ENCODE assay signal across 18 cellular contexts in genomic region chr17:69246202-69246601, GRCh38. TPM values are rescaled to one million over a fixed set of nuclear protein-coding genes. Genes with fewer than 3 reads are reported as not detected.
DNase-seq lines count a peak whose midpoint lies in the region; ATAC-seq, FAIRE-seq and TF ChIP-seq lines count a peak whose summit lies in the region.
"Had no signal": no experiment of that assay in that cellular context is flagged by ENCODE, and none has a peak within 500 bp of the region (broad histone marks: within the 10 kb centered on the region; RNA-seq: fewer than 3 reads in every experiment).

No MANE protein-coding gene starts in this region.

- no peak overlapping the region for H3K4me3 ChIP-seq in SK-N-SH (ENCODE audit: low read depth in 2 of 2, low read length in 1 of 2)
- H3K4me3 ChIP-seq in ACC112 (ENCODE audit: low read depth, low read length), result peak overlapping the region; percentile 71
- H3K4me3 ChIP-seq in K562, result no peak overlapping the region
- no peak overlapping the region for H3K4me3 ChIP-seq in pancreas
- H3K4me3 ChIP-seq: A549, BLaER1, GM23248 had no signal

- ATAC-seq in SK-N-SH treated with all-trans-retinoic acid at 6 μM for 48 hours (no peak), K562 (no peak), pancreas (peak; percentile 56 to 76 (median 70))
- ATAC-seq: CD8-positive, alpha-beta T cell had no signal

- DNase-seq in SK-N-SH (no peak), K562 (ENCODE audit: extremely low read depth in 1 of 4, low spot score in 3 of 4) (no peak), pancreas (no peak), D721Med (ENCODE audit: insufficient read length, low spot score) (no peak)
- no peak for DNase-seq in activated CD8-positive, alpha-beta memory T cell treated with anti-CD3 and anti-CD28 coated beads, Interleukin-2, amount 50 U/mL, for 48 hours
- DNase-seq: 8988T; CD8-positive, alpha-beta T cell; DMS 273 treated with DMSO at 0.1 percent for 48 hours; DND-41 had no signal

- TF ChIP-seq RAD21 in SK-N-SH (IDR thresholded peaks at IDR 0.05; ENCODE audit: low read length) (no peak), K562 (CRISPR knock-in tag; conservative IDR thresholded peaks at IDR 0.05 in 1 of 2, IDR thresholded peaks at IDR 0.05 in 1 of 2) (no peak)

- CTCF ChIA-PET in SK-N-SH (lab: Yijun Ruan, JAX), result interaction anchor here (1.0 to 16.2 kb wide), 11 partner anchors 8 to 482 kb away, joined by 3 to 185 read pairs (median 5); no protein-coding TSS in a partner anchor
- CTCF ChIA-PET in K562 (lab: Yijun Ruan, JAX; ENCODE audit: low intra/inter-chr PET ratio), result interaction anchor here (0.6 to 2.2 kb wide), 8 partner anchors 10 to 1183 kb away, joined by 3 to 17 read pairs (median 4); no protein-coding TSS in a partner anchor

- H3K27me3 ChIP-seq in SK-N-SH (ENCODE audit: insufficient read depth), result no peaks in the 10 kb centered on the region
- no peaks in the 10 kb centered on the region for H3K27me3 ChIP-seq in ACC112 (ENCODE audit: insufficient read depth, low read length)
- no peaks in the 10 kb centered on the region for H3K27me3 ChIP-seq in K562 (ENCODE audit: control insufficient read depth in 2 of 2, insufficient read depth in 2 of 2, low read length in 2 of 2)
- no peaks in the 10 kb centered on the region for H3K27me3 ChIP-seq in pancreas
- H3K27me3 ChIP-seq: BLaER1 had no signal

- BruUV-seq in K562 (replicated peaks; lab: Mats Ljungman, UMichigan), result no TSS peak

- H3K9me3 ChIP-seq in SK-N-SH (no peaks in the 10 kb centered on the region), K562 (replicated peaks; ENCODE audit: control insufficient read depth, insufficient read depth, low read depth, low read length) (no peaks in the 10 kb centered on the region), pancreas (no peaks in the 10 kb centered on the region)
- H3K9me3 ChIP-seq: A549, BLaER1, Caco-2 had no signal

- no peak overlapping the region for H3K9ac ChIP-seq in SK-N-SH
- no peak overlapping the region for H3K9ac ChIP-seq in K562 (ENCODE audit: insufficient read depth in 1 of 2, low read depth in 2 of 2, low read length in 2 of 2)
- H3K9ac ChIP-seq: BLaER1, GM23248 had no signal

- H3K9me2 ChIP-seq in SK-N-SH, result no peaks in the 10 kb centered on the region; the same call in 1 of the 2 replicates

- no peak for TF ChIP-seq CTCF in SK-N-SH (IDR thresholded peaks at IDR 0.05)
- TF ChIP-seq CTCF in K562 (IDR thresholded peaks at IDR 0.05 in 2 of 3, conservative IDR thresholded peaks at IDR 0.05 in 1 of 3; ENCODE audit: insufficient read depth in 2 of 3, low read depth in 1 of 3, low read length in 3 of 3), result no peak
- no peak for TF ChIP-seq CTCF in pancreas (IDR thresholded peaks at IDR 0.05)
- no peak for TF ChIP-seq CTCF in D721Med (IDR thresholded peaks at IDR 0.05; ENCODE audit: insufficient read depth, missing control alignments)

- H3F3A ChIP-seq in SK-N-SH (replicated peaks; ENCODE audit: insufficient read depth), result peaks cover 15% of the 10 kb centered on the region

- H3K27ac ChIP-seq in SK-N-SH (ENCODE audit: low read depth in 2 of 2, low read length in 1 of 2), result no peak overlapping the region
- no peak overlapping the region for H3K27ac ChIP-seq in ACC112 (ENCODE audit: low read depth, low read length)
- H3K27ac ChIP-seq in K562 (ENCODE audit: extremely low read depth, low read depth, low read length), result no peak overlapping the region
- peak overlapping the region in 1 of 4 donors; percentile 7 for H3K27ac ChIP-seq in pancreas
- H3K27ac ChIP-seq: A549, BLaER1, C4-2B, GM23248 had no signal

- H3K36me3 ChIP-seq in SK-N-SH (replicated peaks in 1 of 2; ENCODE audit: control insufficient read depth in 1 of 2, insufficient read depth in 2 of 2, low read length in 1 of 2) (peaks cover 0 to 3% of the 10 kb centered on the region in 2 experiments), ACC112 (ENCODE audit: insufficient read depth, low read length) (no peaks in the 10 kb centered on the region), K562 (ENCODE audit: control insufficient read depth, insufficient read depth, low read length) (no peaks in the 10 kb centered on the region), pancreas (peaks cover 0 to 6% (median 0%) of the 10 kb centered on the region in 3 donors)
- H3K36me3 ChIP-seq: BLaER1 had no signal

- intact Hi-C loops in K562 (cut with micrococcal nuclease) (loop anchor here (1.0 kb wide), 1 partner anchor 472 kb away; no protein-coding TSS in a partner anchor), pancreas (cut with DNase I) (no loop called here)

- no peaks in the 10 kb centered on the region for H3K9me1 ChIP-seq in K562 (ENCODE audit: control insufficient read depth, insufficient read depth, low read length)

- no peak overlapping the region for H3K4me2 ChIP-seq in SK-N-SH
- H3K4me2 ChIP-seq in K562 (ENCODE audit: insufficient read depth, low read length), result no peak overlapping the region
- H3K4me2 ChIP-seq: BLaER1 had no signal

- H3K79me2 ChIP-seq in SK-N-SH (ENCODE audit: insufficient read depth) (no peaks in the 10 kb centered on the region), ACC112 (ENCODE audit: control insufficient read depth, insufficient read depth, low read length, unreplicated experiment) (no peaks in the 10 kb centered on the region), K562 (ENCODE audit: control insufficient read depth, insufficient read depth, low read length) (no peaks in the 10 kb centered on the region)

- FAIRE-seq in K562 (lab: Jason Lieb, UNC) (no peak), pancreas (lab: Jason Lieb, UNC) (no peak), D721Med (lab: Jason Lieb, UNC) (no peak)

- TF ChIP-seq EP300 in SK-N-SH (IDR thresholded peaks at IDR 0.05; ENCODE audit: borderline replicate concordance in 1 of 2, low read depth in 1 of 2, low read length in 1 of 2) (no peak), K562 (IDR thresholded peaks at IDR 0.05; ENCODE audit: low read length) (no peak)

- H3K4me1 ChIP-seq in SK-N-SH (ENCODE audit: control insufficient read depth in 1 of 2, insufficient read depth in 2 of 2, low read depth in 1 of 2, low read length in 1 of 2), result peaks cover 0 to 4% of the 10 kb centered on the region in 2 experiments; a peak in 1 of 4 replicates
- peaks cover 9% of the 10 kb centered on the region for H3K4me1 ChIP-seq in ACC112 (ENCODE audit: control insufficient read depth, insufficient read depth, low read length, unreplicated experiment)
- H3K4me1 ChIP-seq in K562 (replicated peaks in 1 of 2; ENCODE audit: control insufficient read depth in 2 of 2, insufficient read depth in 2 of 2, low read length in 2 of 2), result no peaks in the 10 kb centered on the region; a peak in 1 of 5 replicates
- H3K4me1 ChIP-seq in pancreas, result peaks cover 0 to 4% (median 0%) of the 10 kb centered on the region in 3 donors
- H3K4me1 ChIP-seq: BLaER1, Caco-2 had no signal

- in situ Hi-C loops in K562 (cut with MboI), result loop anchor here (25.0 kb wide), 1 partner anchor 284 kb away; the partner anchor contains the start of gene ABCA8

- no peak for TF ChIP-seq POLR2A in K562 (conservative IDR thresholded peaks at IDR 0.05)

- no peaks in the 10 kb centered on the region for H4K20me1 ChIP-seq in SK-N-SH (ENCODE audit: insufficient read depth)
- no peaks in the 10 kb centered on the region for H4K20me1 ChIP-seq in K562 (replicated peaks; ENCODE audit: control insufficient read depth, insufficient read depth, low read length)
- H4K20me1 ChIP-seq: BLaER1 had no signal

- POLR2A ChIA-PET in SK-N-SH (lab: Yijun Ruan, JAX), result no interaction called here
- POLR2A ChIA-PET in K562 (lab: Yijun Ruan, JAX), result no interaction called here

- WGBS in SK-N-SH (ENCODE audit: low lambda C conversion rate), result 4% methylated on average over 1 of the region's 1 CpG
- 7% methylated on average over 1 of the region's 1 CpG for WGBS in K562 (ENCODE audit: insufficient coverage, low coverage, missing lambda C conversion rate)
- WGBS in pancreas, 2 donors, result 38 to 48% methylated on average over 1 of the region's 1 CpG

- H2AFZ ChIP-seq in SK-N-SH (ENCODE audit: low read depth), result 0 out of 2 replicates have a peak overlapping the region, but pooled peaks have one; percentile 49
- H2AFZ ChIP-seq in ACC112 (ENCODE audit: low read length, unreplicated experiment), result peak overlapping the region; percentile 92
- H2AFZ ChIP-seq in K562 (ENCODE audit: low read depth, low read length), result peak overlapping the region; percentile 49; the same call in 1 of the 2 replicates

TF ChIP-seq in SK-N-SH treated with all-trans-retinoic acid at 6 μM for 48 hours, 23 proteins besides CTCF, POLR2A, EP300 and RAD21 (continues in another document):
- TF ChIP-seq ZFP3 (CRISPR knock-in tag; IDR thresholded peaks at IDR 0.05) (no peak), BACH2 (CRISPR knock-in tag; IDR thresholded peaks at IDR 0.05; ENCODE audit: borderline replicate concordance) (no peak), ISL1 (CRISPR knock-in tag; IDR thresholded peaks at IDR 0.05) (no peak), TOX (CRISPR knock-in tag; IDR thresholded peaks at IDR 0.05; ENCODE audit: borderline replicate concordance) (no peak)

TF ChIP-seq in K562, 482 proteins besides CTCF, POLR2A, EP300 and RAD21 (continues in another document):
- TF ChIP-seq ZNF121 (CRISPR knock-in tag; conservative IDR thresholded peaks at IDR 0.05), result no peak
- TF ChIP-seq ZNF24 (IDR thresholded peaks at IDR 0.05), result no peak
- no peak for TF ChIP-seq MXI1 (IDR thresholded peaks at IDR 0.05; ENCODE audit: low read depth, low read length)
- no peak for TF ChIP-seq SUPT5H (IDR thresholded peaks at IDR 0.05)

RNA-seq across cellular contexts. Expression of gene ABCA10, which starts 17.6 kb away (rescaled TPM):
- 0.07 and 0.11 TPM in 2 replicates for polyA plus RNA-seq in SK-N-SH (2012; rRNA removed)
- 0.05 and 0.10 TPM in 2 replicates for polyA plus RNA-seq in SK-N-SH (2012; cell fraction: cytosol; rRNA removed)
- 0.38 and 0.48 TPM in 2 replicates for polyA plus RNA-seq in SK-N-SH (2012; cell fraction: nucleus; rRNA removed)
- total RNA-seq in K562 (2011; cell fraction: chromatin; rRNA removed; ENCODE audit: low replicate concordance), result 0.16 TPM in 1 of 2 replicates, not detected in the other
- total RNA-seq in K562 (2011; cell fraction: nucleolus; rRNA removed), result not detected in 2 replicates
- total RNA-seq in K562 (2011; cell fraction: nucleoplasm; rRNA removed), result not detected in 2 replicates
- 0.12 and 0.45 TPM in 2 replicates for total RNA-seq in K562 (2014; rRNA removed)
- 0.15 TPM in 1 of 2 replicates, not detected in the other for total RNA-seq in K562 (2014; rRNA removed; fragmentation: Illumina TruSeq; extraction: Trizol)
- not detected in 2 replicates for total RNA-seq in K562 (2015; rRNA removed; fragmentation: Illumina TruSeq; extraction: Trizol)
- 0.09 and 0.16 TPM in 2 replicates for total RNA-seq in K562 (2021)
- 0.03 and 0.04 TPM in 2 replicates for polyA plus RNA-seq in K562 (2011; rRNA removed)
- 0.03 and 0.04 TPM in 2 replicates for polyA plus RNA-seq in K562 (2011; cell fraction: cytosol; rRNA removed)
- polyA plus RNA-seq in K562 (2011; cell fraction: nucleus; rRNA removed), result 0.08 TPM in 1 of 2 replicates, not detected in the other
- 0.05 and 0.10 TPM in 2 replicates for polyA plus RNA-seq in K562 (2012)
- polyA plus RNA-seq in K562 (2014; fragmentation: Illumina TruSeq; extraction: Trizol), result 0.15 TPM in 1 of 2 replicates, not detected in the other
- under 1 TPM; 0.13 to 0.17 TPM for polyA plus RNA-seq in K562 (2014; fragmentation: Nextera tagmentation; extraction: Ambion mirVana)
- polyA plus RNA-seq in K562 (2014; rRNA removed), result 0.36 TPM in 1 of 2 replicates, not detected in the other
- polyA minus RNA-seq in K562 (2011; rRNA and poly(A)+ RNA removed), result not detected in 2 replicates
- not detected in 2 replicates for polyA minus RNA-seq in K562 (2011; cell fraction: cytosol; rRNA and poly(A)+ RNA removed)
- polyA minus RNA-seq in K562 (2011; cell fraction: nucleus; rRNA and poly(A)+ RNA removed), result 0.11 TPM in 1 of 2 replicates, not detected in the other
- total RNA-seq in pancreas, result 1 to 10 TPM; 1.6 to 6.1 (median 4.4) TPM
- 10 to 100 TPM; 12.9 to 18.5 TPM for polyA plus RNA-seq in pancreas
- total RNA-seq: Caco-2, H1, H7 had no signal
- polyA plus RNA-seq: H1 had no signal

Comparison
In these comparisons a context has a peak if more than half of its experiments do, and no peak if none do; other contexts are left out.
1. ATAC-seq: peak in pancreas (4 of 4); none in SK-N-SH treated with all-trans-retinoic acid at 6 μM for 48 hours (single experiment) and K562 (single experiment).
2. RNA of gene ABCA10, which starts 17.6 kb away (polyA plus RNA-seq): 12.9 to 18.5 TPM in pancreas; 0.03 to 0.36 TPM in K562 and 0.05 to 0.48 TPM in SK-N-SH; every median in the first group is over 4 times any median in the second.
3. Peak in every context shown above with its lines, with median percentiles within 50 percentile points of each other: H2AFZ ChIP-seq.